In genomic region chr6:28349892-28350737, GRCh38 we compare ENCODE assay signal across 1 cellular context.
A peak's percentile ranks its signal among the peaks of the same experiment; 100 is the strongest.
TF ChIP-seq lines count a peak whose summit lies in the region.

Gene ZKSCAN3, plus strand, starts transcription at chr6:28349947. Its CDS starts 9,640 bp downstream, at chr6:28359587.

TF ChIP-seq in K562, 482 proteins besides CTCF, POLR2A, EP300 and RAD21 (continued from another document and continues in another):
- TF ChIP-seq KDM2B (CRISPR knock-in tag; IDR thresholded peaks at IDR 0.05) = peak; percentile 78; the same call in 1 of the 2 replicates
- TF ChIP-seq HMGXB4 (CRISPR knock-in tag; IDR thresholded peaks at IDR 0.05) = peak; percentile 56; the same call in 1 of the 2 replicates
- TF ChIP-seq E2F6 (IDR thresholded peaks at IDR 0.05; ENCODE audit: borderline replicate concordance in 1 of 2, extremely low read depth in 1 of 2, insufficient read depth in 1 of 2, insufficient read length in 1 of 2, low read depth in 1 of 2, low read length in 1 of 2, poor library complexity in 1 of 2, severe bottlenecking in 1 of 2) = peak in 1 of 2 experiments; percentile 19
- TF ChIP-seq RAD51 (IDR thresholded peaks at IDR 0.05; ENCODE audit: borderline replicate concordance, low read depth) = no peak
- peak; percentile 85 for TF ChIP-seq POLR2G (IDR thresholded peaks at IDR 0.05; ENCODE audit: low read depth, low read length)
- peak; percentile 22 for TF ChIP-seq RB1 (IDR thresholded peaks at IDR 0.05; ENCODE audit: low read depth)
- peak; percentile 52; the same call in 1 of the 2 replicates for TF ChIP-seq ZNF263 (CRISPR knock-in tag; IDR thresholded peaks at IDR 0.05; ENCODE audit: borderline replicate concordance)
- TF ChIP-seq MBD1 (CRISPR knock-in tag; IDR thresholded peaks at IDR 0.05) = no peak
- peak; percentile 58 to 61 for TF ChIP-seq FOXK2 (conservative IDR thresholded peaks at IDR 0.05 in 1 of 2, IDR thresholded peaks at IDR 0.05 in 1 of 2; ENCODE audit: low read depth in 2 of 2)
- no peak for TF ChIP-seq CREB1 (IDR thresholded peaks at IDR 0.05)
- peak; percentile 44; the same call in 1 of the 2 replicates for TF ChIP-seq CREB1 (CRISPR knock-in tag; IDR thresholded peaks at IDR 0.05)
- peak; percentile 99 for TF ChIP-seq HLTF (IDR thresholded peaks at IDR 0.05)
- TF ChIP-seq PHF8 (IDR thresholded peaks at IDR 0.05; ENCODE audit: borderline replicate concordance, low read length) = peak; percentile 86
- TF ChIP-seq HMBOX1 (IDR thresholded peaks at IDR 0.05) = peak; percentile 56
- TF ChIP-seq NKRF (IDR thresholded peaks at IDR 0.05; ENCODE audit: borderline replicate concordance) = peak; percentile 94
- TF ChIP-seq CHD2 (IDR thresholded peaks at IDR 0.05; ENCODE audit: low read depth, low read length) = peak; percentile 31; the same call in 1 of the 2 replicates
- peak; percentile 65 for TF ChIP-seq ZNF24 (IDR thresholded peaks at IDR 0.05)
- TF ChIP-seq BRD9 (IDR thresholded peaks at IDR 0.05; ENCODE audit: low read depth, partially characterized antibody) = peak; percentile 97
- TF ChIP-seq MAZ (CRISPR knock-in tag; conservative IDR thresholded peaks at IDR 0.05 in 1 of 2, IDR thresholded peaks at IDR 0.05 in 1 of 2) = peak; percentile 91 to 95
- peak; percentile 88 for TF ChIP-seq THAP12 (CRISPR knock-in tag; IDR thresholded peaks at IDR 0.05)
- TF ChIP-seq HNRNPH1 (optimal IDR thresholded peaks at IDR 0.05; ENCODE audit: low read depth, low read length) = no peak
- TF ChIP-seq SMARCA4 (IDR thresholded peaks at IDR 0.05) = peak; percentile 84
- peak; percentile 92 for TF ChIP-seq HDGF (IDR thresholded peaks at IDR 0.05)
- peak; percentile 99 for TF ChIP-seq ETV1 (tag; conservative IDR thresholded peaks at IDR 0.05; ENCODE audit: low read depth)
- TF ChIP-seq AFF1 (IDR thresholded peaks at IDR 0.05; ENCODE audit: low read depth in 1 of 2, partially characterized antibody in 2 of 2) = peak; percentile 83 to 97
- peak; percentile 51 for TF ChIP-seq GTF2F1 (IDR thresholded peaks at IDR 0.05; ENCODE audit: low read depth, low read length)
- TF ChIP-seq RNF2 (IDR thresholded peaks at IDR 0.05) = peak; percentile 67; the same call in 1 of the 2 replicates
- TF ChIP-seq CBX2 (IDR thresholded peaks at IDR 0.05; ENCODE audit: insufficient read depth, low read length, poor library complexity, severe bottlenecking) = no peak
- TF ChIP-seq GTF2A2 (tag; IDR thresholded peaks at IDR 0.05) = 0 out of 2 replicates have a peak, but pooled peaks have one; percentile 51
- TF ChIP-seq ZBTB26 (CRISPR knock-in tag; IDR thresholded peaks at IDR 0.05) = peak; percentile 96; the same call in 1 of the 2 replicates
- peak; percentile 85; the same call in 1 of the 2 replicates for TF ChIP-seq ZC3H8 (IDR thresholded peaks at IDR 0.05)
- TF ChIP-seq CREB3L1 (IDR thresholded peaks at IDR 0.05; ENCODE audit: borderline replicate concordance, low read depth) = peak; percentile 87
- TF ChIP-seq BDP1 (IDR thresholded peaks at IDR 0.05; ENCODE audit: insufficient read depth, insufficient read length) = no peak
- peak; percentile 96 for TF ChIP-seq POLR2B (IDR thresholded peaks at IDR 0.05; ENCODE audit: low read depth, partially characterized antibody)
- peak; percentile 84 for TF ChIP-seq MIER1 (IDR thresholded peaks at IDR 0.05; ENCODE audit: low read depth)
- TF ChIP-seq LEF1 (IDR thresholded peaks at IDR 0.05) = peak; percentile 79
- TF ChIP-seq E2F8 (IDR thresholded peaks at IDR 0.05; ENCODE audit: low read depth, partially characterized antibody) = peak; percentile 79
- peak; percentile 65; the same call in 1 of the 2 replicates for TF ChIP-seq MYNN (IDR thresholded peaks at IDR 0.05)
- no peak for TF ChIP-seq MYNN (CRISPR knock-in tag; IDR thresholded peaks at IDR 0.05)
- peak; percentile 89 for TF ChIP-seq NCOA1 (IDR thresholded peaks at IDR 0.05; ENCODE audit: low read depth)
- no peak for TF ChIP-seq POLR3G (IDR thresholded peaks at IDR 0.05; ENCODE audit: extremely low read depth, insufficient read length, insufficient replicate concordance)
